8 cellular contexts compared by ENCODE assay signal in the genomic region with DNA sequence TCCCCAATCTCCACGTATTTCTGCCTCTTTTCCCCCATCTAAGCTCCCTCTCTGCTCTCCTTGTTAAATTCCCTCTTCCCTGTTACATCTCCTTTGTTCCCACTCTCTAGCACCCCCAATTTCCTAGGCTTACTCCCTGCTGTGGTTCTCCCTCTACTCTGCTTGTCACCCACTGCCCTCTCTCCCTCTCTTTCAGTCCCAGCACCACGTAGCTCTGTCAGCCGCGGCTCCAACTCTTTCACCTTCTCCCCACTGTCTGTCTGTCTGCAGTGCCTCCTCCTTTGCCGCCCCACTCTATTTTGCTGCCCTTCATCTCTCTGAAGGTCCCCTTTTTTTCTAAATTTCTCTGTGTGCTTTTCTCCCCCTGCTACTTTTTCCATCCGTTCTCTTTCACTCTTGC. TPM values are rescaled to one million over a fixed set of nuclear protein-coding genes. Genes with fewer than 3 reads are reported as not detected.
A peak's percentile ranks its signal among the peaks of the same experiment; 100 is the strongest.
DNase-seq lines count a peak whose midpoint lies in the region; ATAC-seq and TF ChIP-seq lines count a peak whose summit lies in the region.

No MANE protein-coding gene starts in this region.

- peaks cover 8 to 30% (median 23%) of the 10 kb centered on the region in 3 donors for H3K9me3 Mint-ChIP-seq in IgD-negative memory B cell

- no peak overlapping the region for H3K27ac ChIP-seq in coronary artery
- H3K27ac ChIP-seq in muscle layer of duodenum (ENCODE audit: low read length) = peak overlapping the region; percentile 92

- peak overlapping the region in 1 of 3 donors; percentile 66 for H3K27ac Mint-ChIP-seq in IgD-negative memory B cell

- DNase-seq in AG10803 (ENCODE audit: low read depth) (no peak), coronary artery (ENCODE audit: low spot score) (no peak), Kasumi-1 (lab: John Stamatoyannopoulos, UW) (no peak), amygdala (lab: John Stamatoyannopoulos, UW) (no peak), T-helper 9 cell (no peak)

- TF ChIP-seq CTCF in AG10803 (conservative IDR thresholded peaks at IDR 0.05; ENCODE audit: low read length) = no peak
- TF ChIP-seq CTCF in coronary artery (IDR thresholded peaks at IDR 0.05) = no peak

- H3K36me3 ChIP-seq in muscle layer of duodenum (ENCODE audit: control insufficient read depth in 1 of 2, insufficient read depth in 2 of 2, low read length in 2 of 2) = peaks cover 12 to 36% of the 10 kb centered on the region in 2 donors

- H3K27me3 Mint-ChIP-seq in IgD-negative memory B cell = peaks cover 2% of the 10 kb centered on the region

- peaks cover 17 to 26% (median 21%) of the 10 kb centered on the region in 3 donors for H3K4me1 Mint-ChIP-seq in IgD-negative memory B cell

- peak overlapping the region; percentile 96 to 99 (median 96) for H3K4me3 Mint-ChIP-seq in IgD-negative memory B cell

- no peak for ATAC-seq in GM18511 (IDR thresholded peaks at IDR 0.05; ENCODE audit: unreplicated experiment)

- H3K9me3 ChIP-seq in muscle layer of duodenum (ENCODE audit: control insufficient read depth in 1 of 2, low read length in 2 of 2) = peaks cover 4 to 15% of the 10 kb centered on the region in 2 donors

- peaks cover 25% of the 10 kb centered on the region for H3K36me3 Mint-ChIP-seq in IgD-negative memory B cell

- peaks cover 0 to 16% of the 10 kb centered on the region in 2 donors for H3K4me1 ChIP-seq in muscle layer of duodenum (ENCODE audit: control insufficient read depth in 1 of 2, insufficient read depth in 2 of 2, low read length in 2 of 2)

- no peaks in the 10 kb centered on the region for H3K27me3 ChIP-seq in muscle layer of duodenum (ENCODE audit: low read depth, low read length)

- H3K4me3 ChIP-seq in AG10803 (ENCODE audit: low read length) (peak overlapping the region; percentile 98), coronary artery (peak overlapping the region; percentile 90), muscle layer of duodenum (ENCODE audit: low read depth in 1 of 2, low read length in 2 of 2) (peak overlapping the region; percentile 85 to 100)

RNA-seq across cellular contexts. Expression of gene ZNF841, which starts 1.0 kb away (rescaled TPM):
- polyA plus RNA-seq in IgD-negative memory B cell = 4.5 TPM

RNA-seq across cellular contexts. Expression of gene ZNF616, which starts 45.2 kb away (rescaled TPM):
- 5.8 TPM for polyA plus RNA-seq in IgD-negative memory B cell

RNA-seq across cellular contexts. Expression of gene ZNF432, which starts 45.9 kb away (rescaled TPM):
- 4.4 TPM for polyA plus RNA-seq in IgD-negative memory B cell
